Comparison of ENCODE assay signal across 8 cellular contexts in the genomic region with DNA sequence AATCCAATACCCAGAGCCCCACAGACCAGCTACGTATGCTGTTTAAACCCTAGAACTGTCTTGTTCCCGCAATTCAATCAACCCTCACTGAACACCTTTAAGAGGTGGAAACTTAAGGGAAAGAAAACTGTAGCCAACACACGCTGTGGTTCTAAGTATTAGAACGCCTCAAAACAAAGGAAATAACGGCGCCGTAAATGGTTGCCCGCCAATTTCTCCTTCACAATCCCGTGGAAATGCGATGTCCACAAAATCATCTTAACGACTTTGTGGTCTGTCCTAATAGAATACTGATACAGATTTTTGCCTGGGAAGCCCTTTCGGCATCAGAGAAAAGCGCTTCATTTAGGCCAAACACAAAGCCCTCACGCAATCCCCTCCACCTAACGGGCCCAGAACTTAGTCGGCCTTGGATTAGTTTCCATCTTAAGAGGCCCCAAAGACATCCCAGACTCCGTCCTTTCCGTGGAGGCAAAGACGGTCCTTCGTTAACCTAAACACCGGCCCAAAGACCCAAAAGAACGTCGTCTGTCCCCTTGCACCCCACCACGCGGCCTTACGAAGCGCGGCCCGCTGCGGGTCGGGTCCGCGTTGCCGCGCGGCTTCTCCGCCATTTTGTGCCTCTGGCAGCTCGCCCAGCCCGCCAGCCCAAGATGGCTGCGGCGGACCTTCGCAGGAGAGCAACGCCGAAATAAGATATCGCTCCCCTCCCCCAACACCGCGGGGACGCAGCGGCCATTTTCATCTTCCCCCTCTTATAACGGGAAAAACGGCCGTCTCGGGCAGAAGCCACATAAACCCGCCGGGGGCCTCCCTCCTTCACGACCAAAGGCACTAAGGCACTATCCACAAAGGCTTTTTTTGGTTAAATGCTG. TPM values are rescaled to one million over a fixed set of nuclear protein-coding genes. Genes with fewer than 3 reads are reported as not detected.
DNase-seq lines count a peak whose midpoint lies in the region; ATAC-seq and TF ChIP-seq lines count a peak whose summit lies in the region.

No MANE protein-coding gene starts in this region.

- no peak overlapping the region for H2AFZ ChIP-seq in GM23338

- H3K36me3 ChIP-seq in GM23338 (ENCODE audit: insufficient read depth) = no peaks in the 10 kb centered on the region

- peak overlapping the region; percentile 100 for H3K4me3 Mint-ChIP-seq in GM23338
- peak overlapping the region; percentile 96 to 100 (median 100) for H3K4me3 Mint-ChIP-seq in naive thymus-derived CD8-positive, alpha-beta T cell
- H3K4me3 Mint-ChIP-seq in stimulated activated naive B cell treated with anti-CD40 and anti-IgM and Interleukin-4, amounts not matched to agents 10 μg/mL and 1 μg/mL and 100 μg/mL, for 72 hours = peak overlapping the region; percentile 95 to 100

- peaks cover 58% of the 10 kb centered on the region for H3K79me2 ChIP-seq in GM23338 (replicated peaks; ENCODE audit: insufficient read depth)

- H3K4me1 Mint-ChIP-seq in GM23338 = peaks cover 26% of the 10 kb centered on the region
- H3K4me1 Mint-ChIP-seq in naive thymus-derived CD8-positive, alpha-beta T cell = peaks cover 17 to 50% (median 42%) of the 10 kb centered on the region in 4 donors
- H3K4me1 Mint-ChIP-seq in stimulated activated naive B cell treated with anti-CD40 and anti-IgM and Interleukin-4, amounts not matched to agents 10 μg/mL and 1 μg/mL and 100 μg/mL, for 72 hours = peaks cover 19 to 47% of the 10 kb centered on the region in 2 donors

- peaks cover 19% of the 10 kb centered on the region for H3K9me3 Mint-ChIP-seq in GM23338
- H3K9me3 Mint-ChIP-seq in naive thymus-derived CD8-positive, alpha-beta T cell = peaks cover 0 to 3% (median 1%) of the 10 kb centered on the region in 9 donors
- H3K9me3 Mint-ChIP-seq in stimulated activated naive B cell treated with anti-CD40 and anti-IgM and Interleukin-4, amounts not matched to agents 10 μg/mL and 1 μg/mL and 100 μg/mL, for 72 hours = peaks cover 0 to 3% of the 10 kb centered on the region in 2 donors

- peaks cover 25% of the 10 kb centered on the region for H3K4me1 ChIP-seq in GM23338 (ENCODE audit: insufficient read depth)

- POLR2A ChIA-PET in naive thymus-derived CD8-positive, alpha-beta T cell (lab: Charles Lee) = interaction anchor here (0.6 to 3.5 kb wide), 23 partner anchors 8 to 1575 kb away, joined by 3 to 52 read pairs (median 6); partner anchors contain the start of genes DNAJB11, EIF4A2, SENP2 and TBCCD1

- no peaks in the 10 kb centered on the region for H3K27me3 ChIP-seq in GM23338 (ENCODE audit: insufficient read depth)

- H3F3A ChIP-seq in GM23338 (replicated peaks; ENCODE audit: low read depth) = no peaks in the 10 kb centered on the region

- peak overlapping the region; percentile 89 for H3K4me2 ChIP-seq in GM23338

- H3K36me3 Mint-ChIP-seq in GM23338 (ENCODE audit: low read depth) = peaks cover 47% of the 10 kb centered on the region
- peaks cover 3 to 19% (median 13%) of the 10 kb centered on the region in 3 donors for H3K36me3 Mint-ChIP-seq in naive thymus-derived CD8-positive, alpha-beta T cell
- H3K36me3 Mint-ChIP-seq in stimulated activated naive B cell treated with anti-CD40 and anti-IgM and Interleukin-4, amounts not matched to agents 10 μg/mL and 1 μg/mL and 100 μg/mL, for 72 hours = peaks cover 22 to 47% of the 10 kb centered on the region in 2 donors

- peaks cover 23% of the 10 kb centered on the region for H3K27me3 Mint-ChIP-seq in GM23338 (ENCODE audit: insufficient read depth, low read depth, poor library complexity)
- H3K27me3 Mint-ChIP-seq in naive thymus-derived CD8-positive, alpha-beta T cell = peaks cover 0 to 2% (median 0%) of the 10 kb centered on the region in 5 donors
- H3K27me3 Mint-ChIP-seq in stimulated activated naive B cell treated with anti-CD40 and anti-IgM and Interleukin-4, amounts not matched to agents 10 μg/mL and 1 μg/mL and 100 μg/mL, for 72 hours = no peaks in the 10 kb centered on the region

- H3K9me2 ChIP-seq in GM23338 (ENCODE audit: insufficient read depth) = no peaks in the 10 kb centered on the region

- TF ChIP-seq CTCF in GM23338 (conservative IDR thresholded peaks at IDR 0.05; ENCODE audit: low read depth in 2 of 2) = no peak
- no peak for TF ChIP-seq CTCF in LNCaP clone FGC (IDR thresholded peaks at IDR 0.05; ENCODE audit: control insufficient read depth, extremely low read depth, insufficient read depth)
- no peak for TF ChIP-seq CTCF in fibroblast of mammary gland (conservative IDR thresholded peaks at IDR 0.05; ENCODE audit: control insufficient read depth, insufficient read depth, low read depth, low read length)

- peak overlapping the region; percentile 99 for H3K27ac ChIP-seq in GM23338 (ENCODE audit: low read depth)

- H3K27ac Mint-ChIP-seq in GM23338 = peak overlapping the region; percentile 100
- peak overlapping the region; percentile 99 to 100 (median 100) for H3K27ac Mint-ChIP-seq in naive thymus-derived CD8-positive, alpha-beta T cell
- peak overlapping the region; percentile 100 for H3K27ac Mint-ChIP-seq in stimulated activated naive B cell treated with anti-CD40 and anti-IgM and Interleukin-4, amounts not matched to agents 10 μg/mL and 1 μg/mL and 100 μg/mL, for 72 hours

- DNase-seq in DMS153 (lab: John Stamatoyannopoulos, UW) (peak; percentile 67), GM23338 (ENCODE audit: low spot score) (peak; percentile 92), LNCaP clone FGC (ENCODE audit: low read depth) (peak; percentile 61), RKO (ENCODE audit: low spot score) (peak; percentile 84), fibroblast of mammary gland (ENCODE audit: low read depth) (peak; percentile 83)
- DNase-seq in activated T-helper 1 cell treated with anti-CD3 and anti-CD28 coated beads, Interleukin-2, amount 50 U/mL, for 16 hours (ENCODE audit: low read depth in 1 of 2, low spot score in 1 of 2) = peak; percentile 73 to 76
- peak; percentile 78 to 92 (median 85) for DNase-seq in naive thymus-derived CD8-positive, alpha-beta T cell
- peak; percentile 81 for DNase-seq in stimulated activated naive B cell treated with anti-CD40 and anti-IgM and Interleukin-4, amounts not matched to agents 10 μg/mL and 1 μg/mL and 100 μg/mL, for 72 hours

- H4K20me1 ChIP-seq in GM23338 (replicated peaks; ENCODE audit: insufficient read depth) = peaks cover 46% of the 10 kb centered on the region

- ATAC-seq in GM23338 = peak; percentile 78
- peak; percentile 63 to 67 for ATAC-seq in naive thymus-derived CD8-positive, alpha-beta T cell
- peak; percentile 73 for ATAC-seq in stimulated activated naive B cell treated with anti-CD40 and anti-IgM and Interleukin-4, amounts not matched to agents 10 μg/mL and 1 μg/mL and 100 μg/mL, for 72 hours (replicated peaks)

- peak overlapping the region; percentile 95 for H3K4me3 ChIP-seq in GM23338
- H3K4me3 ChIP-seq in LNCaP clone FGC (ENCODE audit: low read depth, low read length) = peak overlapping the region; percentile 100
- H3K4me3 ChIP-seq in fibroblast of mammary gland (ENCODE audit: control insufficient read depth, low read depth, low read length) = peak overlapping the region; percentile 100

TF ChIP-seq in GM23338, 12 proteins besides CTCF, POLR2A, EP300 and RAD21:
- TF ChIP-seq CREB1 (CRISPR knock-in tag; IDR thresholded peaks at IDR 0.05; ENCODE audit: low read depth) = peak; percentile 56
- TF ChIP-seq, protein P1, sequence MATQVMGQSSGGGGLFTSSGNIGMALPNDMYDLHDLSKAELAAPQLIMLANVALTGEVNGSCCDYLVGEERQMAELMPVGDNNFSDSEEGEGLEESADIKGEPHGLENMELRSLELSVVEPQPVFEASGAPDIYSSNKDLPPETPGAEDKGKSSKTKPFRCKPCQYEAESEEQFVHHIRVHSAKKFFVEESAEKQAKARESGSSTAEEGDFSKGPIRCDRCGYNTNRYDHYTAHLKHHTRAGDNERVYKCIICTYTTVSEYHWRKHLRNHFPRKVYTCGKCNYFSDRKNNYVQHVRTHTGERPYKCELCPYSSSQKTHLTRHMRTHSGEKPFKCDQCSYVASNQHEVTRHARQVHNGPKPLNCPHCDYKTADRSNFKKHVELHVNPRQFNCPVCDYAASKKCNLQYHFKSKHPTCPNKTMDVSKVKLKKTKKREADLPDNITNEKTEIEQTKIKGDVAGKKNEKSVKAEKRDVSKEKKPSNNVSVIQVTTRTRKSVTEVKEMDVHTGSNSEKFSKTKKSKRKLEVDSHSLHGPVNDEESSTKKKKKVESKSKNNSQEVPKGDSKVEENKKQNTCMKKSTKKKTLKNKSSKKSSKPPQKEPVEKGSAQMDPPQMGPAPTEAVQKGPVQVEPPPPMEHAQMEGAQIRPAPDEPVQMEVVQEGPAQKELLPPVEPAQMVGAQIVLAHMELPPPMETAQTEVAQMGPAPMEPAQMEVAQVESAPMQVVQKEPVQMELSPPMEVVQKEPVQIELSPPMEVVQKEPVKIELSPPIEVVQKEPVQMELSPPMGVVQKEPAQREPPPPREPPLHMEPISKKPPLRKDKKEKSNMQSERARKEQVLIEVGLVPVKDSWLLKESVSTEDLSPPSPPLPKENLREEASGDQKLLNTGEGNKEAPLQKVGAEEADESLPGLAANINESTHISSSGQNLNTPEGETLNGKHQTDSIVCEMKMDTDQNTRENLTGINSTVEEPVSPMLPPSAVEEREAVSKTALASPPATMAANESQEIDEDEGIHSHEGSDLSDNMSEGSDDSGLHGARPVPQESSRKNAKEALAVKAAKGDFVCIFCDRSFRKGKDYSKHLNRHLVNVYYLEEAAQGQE (IDR thresholded peaks at IDR 0.05; ENCODE audit: unreplicated experiment) = no peak
TF ChIP-seq in GM23338: peak in this region for 1.

RNA-seq across cellular contexts. Expression of gene TRA2B, which starts 0.8 kb away (rescaled TPM):
- total RNA-seq in GM23338 (2014; rRNA removed; shearing (Covaris generic)) = 323 and 602 TPM in 2 replicates
- polyA plus RNA-seq in GM23338 (2016; fragmentation: Nextera tagmentation; extraction: Ambion mirVana) = 360 and 368 TPM in 2 replicates
- total RNA-seq in naive thymus-derived CD8-positive, alpha-beta T cell = 100 to 1,000 TPM; 218 to 229 TPM
- polyA plus RNA-seq in naive thymus-derived CD8-positive, alpha-beta T cell = 100 to 1,000 TPM; 176 to 226 (median 184) TPM

Comparison
In these comparisons a context has a peak if more than half of its experiments do, and no peak if none do; other contexts are left out.
1. Peak in every context shown above with its lines: DNase-seq, ATAC-seq, H3K4me3 ChIP-seq and H3K27ac ChIP-seq.